ENCODE assay signal across 25 cellular contexts in the genomic region with DNA sequence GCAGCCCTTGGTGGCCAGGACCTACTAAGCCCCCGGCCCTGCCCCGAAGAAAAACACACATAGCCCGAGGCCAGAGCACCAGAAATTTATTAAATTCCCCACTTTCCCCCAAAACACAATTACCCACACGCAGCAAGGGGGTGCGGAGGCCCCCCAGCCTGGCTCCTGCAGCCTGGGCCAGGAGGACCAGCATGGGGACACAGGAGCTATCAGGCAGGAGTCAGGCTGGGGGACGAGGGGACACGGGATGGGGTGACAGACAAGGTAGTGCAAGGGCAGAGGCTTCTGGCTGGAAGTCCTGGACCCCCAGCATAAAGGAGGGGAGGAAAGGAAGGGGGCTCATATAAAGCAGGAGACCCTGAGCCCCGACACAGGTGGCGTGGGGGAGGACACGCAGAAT. TPM values are rescaled to one million over a fixed set of nuclear protein-coding genes. Genes with fewer than 3 reads are reported as not detected.
"Had no signal": no experiment of that assay in that cellular context is flagged by ENCODE, and none has a peak within 500 bp of the region (broad histone marks: within the 10 kb centered on the region; RNA-seq: fewer than 3 reads in every experiment).

No MANE protein-coding gene starts in this region.

- H3K36me3 ChIP-seq: ovary had no signal

- H3K27ac ChIP-seq: hepatocyte, ovary, right atrium auricular region, sigmoid colon, skin epidermis had no signal

- DNase-seq: cortex of kidney; dorsolateral prefrontal cortex; effector CD8-positive, alpha-beta T cell; foreskin melanocyte; head of caudate nucleus; left colon; mammary epithelial cell; ovary; sigmoid colon; stimulated activated CD4-positive, alpha-beta T cell treated with anti-CD3 and anti-CD28 coated beads, Interleukin-2, amount 100 ng/mL, for 24 hours; stimulated activated CD4-positive, alpha-beta T cell treated with anti-CD3 and anti-CD28 coated beads, Interleukin-4, amount 100 ng/mL, for 4 hours; stimulated activated naive CD4-positive, alpha-beta T cell treated with Interleukin-2 at 50 U/mL for 16 hours; trophoblast cell had no signal

- H3K27me3 ChIP-seq: dorsolateral prefrontal cortex, hepatocyte, ovary, right atrium auricular region, sigmoid colon had no signal

- H3K4me3 Mint-ChIP-seq: nephron had no signal

- H3K4me3 ChIP-seq: dorsolateral prefrontal cortex, hepatocyte, ovary, right atrium auricular region, sigmoid colon, skin epidermis had no signal

- ATAC-seq: left colon had no signal

- H3K9me3 ChIP-seq: ovary, right atrium auricular region, sigmoid colon had no signal

- H3K27ac Mint-ChIP-seq: nephron had no signal

- H3K9me3 Mint-ChIP-seq: nephron had no signal

RNA-seq across cellular contexts. Expression of a gene that starts 3.1 kb away (rescaled TPM):
- total RNA-seq: dorsolateral prefrontal cortex, hepatocyte, kidney epithelial cell, left colon, liver, mammary epithelial cell, mucosa of gallbladder, myocyte, ovary, posterior vena cava, right atrium auricular region, sigmoid colon, urinary bladder had no signal
- polyA plus RNA-seq: esophagus, hepatocyte, liver, mammary epithelial cell, ovary, sigmoid colon, thymus, urinary bladder had no signal

RNA-seq across cellular contexts. Expression of a gene that starts 20.7 kb away (rescaled TPM):
- total RNA-seq: left colon, liver, mammary epithelial cell, myocyte, posterior vena cava, right atrium auricular region, sigmoid colon, urinary bladder had no signal
- polyA plus RNA-seq: liver, ovary had no signal
